Comparison of ENCODE assay signal across 30 cellular contexts in genomic region chr12:111925171-111925570, GRCh38.
"Had no signal": no experiment of that assay in that cellular context is flagged by ENCODE, and none has a peak within 500 bp of the region (broad histone marks: within the 10 kb centered on the region; RNA-seq: fewer than 3 reads in every experiment).

No MANE protein-coding gene starts in this region.

- ATAC-seq: activated CD4-positive, alpha-beta T cell treated with anti-CD3 and anti-CD28 coated beads for 36 hours; activated CD4-positive, CD25-positive, alpha-beta regulatory T cell treated with anti-CD3 and anti-CD28 coated beads, Interleukin-2, amount 50 U/mL, for 24 hours; activated CD8-positive, alpha-beta memory T cell treated with anti-CD3 and anti-CD28 coated beads, Interleukin-2, amount 10 ng/mL, durations not matched to agents 7 days and 5 days; activated CD8-positive, alpha-beta T cell treated with anti-CD3 and anti-CD28 coated beads, Interleukin-2, amount 10 ng/mL, durations not matched to agents 7 days and 5 days; activated naive CD8-positive, alpha-beta T cell treated with anti-CD3 and anti-CD28 coated beads, Interleukin-2, amount 50 U/mL, for 24 hours; T-cell; WTC11 had no signal

- H3K36me3 ChIP-seq: ascending aorta, cardiac muscle cell, WERI-Rb-1 had no signal

- H3K9me3 ChIP-seq: ascending aorta had no signal

- DNase-seq: activated CD4-positive, alpha-beta memory T cell treated with anti-CD3 and anti-CD28 coated beads, Interleukin-2, amount 10 ng/mL, durations not matched to agents 7 days and 5 days; activated CD4-positive, alpha-beta T cell treated with anti-CD3 and anti-CD28 coated beads for 1 hour; activated CD4-positive, alpha-beta T cell treated with anti-CD3 and anti-CD28 coated beads for 36 hours; activated CD4-positive, alpha-beta T cell treated with anti-CD3 and anti-CD28 coated beads for 48 hours; activated CD4-positive, alpha-beta T cell treated with anti-CD3 and anti-CD28 coated beads, Interleukin-2, amount 10 ng/mL, durations not matched to agents 7 days and 5 days; activated CD4-positive, alpha-beta T cell treated with anti-CD3 and anti-CD28 coated beads, Interleukin-2, amount 50 U/mL, for 48 hours; activated CD4-positive, CD25-positive, alpha-beta regulatory T cell; activated CD8-positive, alpha-beta memory T cell treated with anti-CD3 and anti-CD28 coated beads for 24 hours; activated CD8-positive, alpha-beta memory T cell treated with anti-CD3 and anti-CD28 coated beads, Interleukin-2, amount 10 ng/mL, durations not matched to agents 7 days and 5 days; activated CD8-positive, alpha-beta memory T cell treated with anti-CD3 and anti-CD28 coated beads, Interleukin-2, amount 50 U/mL, for 48 hours; activated CD8-positive, alpha-beta T cell treated with anti-CD3 and anti-CD28 coated beads, Interleukin-2, amount 10 ng/mL, durations not matched to agents 7 days and 5 days; activated effector memory CD4-positive, alpha-beta T cell treated with Interleukin-2 at 50 U/mL for 16 hours; activated gamma-delta T cell; activated naive CD4-positive, alpha-beta T cell treated with anti-CD3 and anti-CD28 coated beads, Interleukin-2, amount 10 ng/mL, durations not matched to agents 7 days and 5 days; activated naive CD4-positive, alpha-beta T cell treated with Interleukin-2 at 50 U/mL for 16 hours; activated naive CD8-positive, alpha-beta T cell treated with anti-CD3 and anti-CD28 coated beads, Interleukin-2, amount 10 ng/mL, durations not matched to agents 7 days and 5 days; activated naive CD8-positive, alpha-beta T cell treated with anti-CD3 and anti-CD28 coated beads, Interleukin-2, amount 50 U/mL, for 24 hours; activated T-cell treated with anti-CD3 and anti-CD28 coated beads, Interleukin-2, amount 50 U/mL, for 24 hours; activated T-cell treated with anti-CD3 and anti-CD28 coated beads, Interleukin-2, amount 50 U/mL, for 48 hours; amygdala; anterior cingulate cortex; caudate nucleus; T-cell; T-helper 2 cell; T-helper 9 cell; WERI-Rb-1 had no signal

- H3K27ac ChIP-seq: ascending aorta, cardiac muscle cell, WERI-Rb-1 had no signal

- H3K4me3 ChIP-seq: ascending aorta, cardiac muscle cell had no signal

- H3K27me3 ChIP-seq: ascending aorta, cardiac muscle cell had no signal

- H3K4me1 ChIP-seq: ascending aorta had no signal
